10 cellular contexts compared by ENCODE assay signal in genomic region chr3:190504354-190505125, GRCh38. TPM values are rescaled to one million over a fixed set of nuclear protein-coding genes. Genes with fewer than 3 reads are reported as not detected.
DNase-seq lines count a peak whose midpoint lies in the region; ATAC-seq and TF ChIP-seq lines count a peak whose summit lies in the region.
"Had no signal": no experiment of that assay in that cellular context is flagged by ENCODE, and none has a peak within 500 bp of the region (broad histone marks: within the 10 kb centered on the region; RNA-seq: fewer than 3 reads in every experiment).

No MANE protein-coding gene starts in this region.

- intact Hi-C loops in PC-9 (cut with micrococcal nuclease; ENCODE audit: unreplicated experiment), result loop anchor here (5.0 kb wide), 1 partner anchor 37 kb away; no protein-coding TSS in a partner anchor

- H3K9me2 ChIP-seq in SK-N-SH (no peaks in the 10 kb centered on the region), PC-9 (ENCODE audit: insufficient read depth) (no peaks in the 10 kb centered on the region)

- no peaks in the 10 kb centered on the region for H3F3A ChIP-seq in SK-N-SH (replicated peaks; ENCODE audit: insufficient read depth)
- no peaks in the 10 kb centered on the region for H3F3A ChIP-seq in PC-9 (ENCODE audit: insufficient read depth, low read depth)

- no peak for TF ChIP-seq EP300 in SK-N-SH (IDR thresholded peaks at IDR 0.05; ENCODE audit: borderline replicate concordance in 1 of 2, low read depth in 1 of 2, low read length in 1 of 2)

- no peak overlapping the region for H3K4me3 ChIP-seq in SK-N-SH (ENCODE audit: low read depth in 2 of 2, low read length in 1 of 2)
- no peak overlapping the region for H3K4me3 ChIP-seq in PC-9
- H3K4me3 ChIP-seq in fibroblast of the aortic adventitia (ENCODE audit: low read depth, low read length), result no peak overlapping the region

- no peak overlapping the region for H3K4me2 ChIP-seq in SK-N-SH
- no peak overlapping the region for H3K4me2 ChIP-seq in PC-9

- peak; percentile 73 for ATAC-seq in SK-N-SH treated with all-trans-retinoic acid at 6 μM for 48 hours
- ATAC-seq in HG02678 (IDR thresholded peaks at IDR 0.05; ENCODE audit: unreplicated experiment), result no peak
- no peak for ATAC-seq in HG02870 (IDR thresholded peaks at IDR 0.05; ENCODE audit: unreplicated experiment)

- no peak overlapping the region for H3K27ac ChIP-seq in SK-N-SH (ENCODE audit: low read depth in 2 of 2, low read length in 1 of 2)
- no peak overlapping the region for H3K27ac ChIP-seq in PC-9

- DNase-seq in SK-N-SH (no peak), PC-9 (no peak), fibroblast of the aortic adventitia (ENCODE audit: low read depth) (peak; percentile 68), stromal cell of bone marrow (ENCODE audit: low read depth) (peak; percentile 49)
- DNase-seq in activated T-cell treated with anti-CD3 and anti-CD28 coated beads, Interleukin-2, amount 50 U/mL, for 1 hour, result no peak
- DNase-seq: activated naive CD4-positive, alpha-beta T cell; NCI-H2171 had no signal

- TF ChIP-seq RAD21 in SK-N-SH (IDR thresholded peaks at IDR 0.05; ENCODE audit: low read length), result no peak

- H3K9me3 ChIP-seq in SK-N-SH (no peaks in the 10 kb centered on the region), PC-9 (ENCODE audit: insufficient read depth, low read depth) (no peaks in the 10 kb centered on the region)

- H4K20me1 ChIP-seq in SK-N-SH (ENCODE audit: insufficient read depth), result no peaks in the 10 kb centered on the region
- no peaks in the 10 kb centered on the region for H4K20me1 ChIP-seq in PC-9 (ENCODE audit: insufficient read depth)

- H3K27me3 ChIP-seq in SK-N-SH (ENCODE audit: insufficient read depth), result peaks cover 12% of the 10 kb centered on the region; the same call in 1 of the 2 replicates
- no peaks in the 10 kb centered on the region for H3K27me3 ChIP-seq in PC-9 (ENCODE audit: insufficient read depth, low read depth)

- POLR2A ChIA-PET in SK-N-SH (lab: Yijun Ruan, JAX), result no interaction called here
- POLR2A ChIA-PET in PC-9 (lab: Charles Lee; ENCODE audit: unreplicated experiment), result interaction anchor here (0.7 kb wide), 1 partner anchor 1076 kb away, joined by 3 read pairs; no protein-coding TSS in a partner anchor

- H3K79me2 ChIP-seq in SK-N-SH (ENCODE audit: insufficient read depth), result no peaks in the 10 kb centered on the region
- no peaks in the 10 kb centered on the region for H3K79me2 ChIP-seq in PC-9 (ENCODE audit: low read depth)

- TF ChIP-seq CTCF in SK-N-SH (IDR thresholded peaks at IDR 0.05) (no peak), PC-9 (conservative IDR thresholded peaks at IDR 0.05) (0 out of 2 replicates have a peak, but pooled peaks have one; percentile 25), fibroblast of the aortic adventitia (IDR thresholded peaks at IDR 0.05; ENCODE audit: insufficient read depth, low read length) (no peak)

- 7% methylated on average over 4 of the region's 4 CpGs for WGBS in SK-N-SH (ENCODE audit: low lambda C conversion rate)

- H3K9ac ChIP-seq in SK-N-SH, result no peak overlapping the region

- CTCF ChIA-PET in SK-N-SH (lab: Yijun Ruan, JAX), result no interaction called here
- CTCF ChIA-PET in PC-9 (lab: Charles Lee), result no interaction called here

- H2AFZ ChIP-seq in SK-N-SH (ENCODE audit: low read depth), result no peak overlapping the region
- H2AFZ ChIP-seq in PC-9, result no peak overlapping the region

- H3K4me1 ChIP-seq in SK-N-SH (ENCODE audit: control insufficient read depth in 1 of 2, insufficient read depth in 2 of 2, low read depth in 1 of 2, low read length in 1 of 2) (no peaks in the 10 kb centered on the region), PC-9 (replicated peaks; ENCODE audit: insufficient read depth) (no peaks in the 10 kb centered on the region)

- H3K36me3 ChIP-seq in SK-N-SH (replicated peaks in 1 of 2; ENCODE audit: control insufficient read depth in 1 of 2, insufficient read depth in 2 of 2, low read length in 1 of 2) (no peaks in the 10 kb centered on the region), PC-9 (ENCODE audit: low read depth) (no peaks in the 10 kb centered on the region)

- no TSS peak for BruUV-seq in PC-9 (replicated peaks; lab: Mats Ljungman, UMichigan)

TF ChIP-seq in SK-N-SH treated with all-trans-retinoic acid at 6 μM for 48 hours, 23 proteins besides CTCF, POLR2A, EP300 and RAD21:
- TF ChIP-seq ZFP3 (CRISPR knock-in tag; IDR thresholded peaks at IDR 0.05) (no peak), ZNF8 (CRISPR knock-in tag; IDR thresholded peaks at IDR 0.05) (no peak), ZFP30 (CRISPR knock-in tag; IDR thresholded peaks at IDR 0.05) (no peak), TSHZ2 (CRISPR knock-in tag; IDR thresholded peaks at IDR 0.05) (no peak), ZNF565 (CRISPR knock-in tag; conservative IDR thresholded peaks at IDR 0.05; ENCODE audit: low read depth) (no peak)

TF ChIP-seq in SK-N-SH, 30 proteins besides CTCF, POLR2A, EP300 and RAD21:
- TF ChIP-seq PBX3 (IDR thresholded peaks at IDR 0.05) (no peak), POLR2AphosphoS5 (IDR thresholded peaks at IDR 0.05; ENCODE audit: low read depth, low read length) (no peak), USF2 (IDR thresholded peaks at IDR 0.05; ENCODE audit: borderline replicate concordance, low read depth, low read length) (no peak), GABPA (IDR thresholded peaks at IDR 0.05; ENCODE audit: low read depth) (no peak), YY1 (IDR thresholded peaks at IDR 0.05; ENCODE audit: low read depth) (no peak), FOXM1 (IDR thresholded peaks at IDR 0.05; ENCODE audit: low read depth) (no peak), RFX5 (IDR thresholded peaks at IDR 0.05; ENCODE audit: low read length) (no peak)

RNA-seq across cellular contexts. Expression of gene IL1RAP, which starts 9.3 kb away (rescaled TPM):
- 7.6 and 10.8 TPM in 2 replicates for polyA plus RNA-seq in SK-N-SH (2012; rRNA removed)
- polyA plus RNA-seq in SK-N-SH (2012; cell fraction: cytosol; rRNA removed), result 8.2 and 8.7 TPM in 2 replicates
- polyA plus RNA-seq in SK-N-SH (2012; cell fraction: nucleus; rRNA removed), result 3.6 and 10.1 TPM in 2 replicates
- total RNA-seq in PC-9 (2021) (8.4 and 13.3 TPM in 2 replicates), fibroblast of the aortic adventitia (ENCODE audit: low replicate concordance) (8.1 and 14.6 TPM in 2 replicates)

RNA-seq across cellular contexts. Expression of gene TMEM207, which starts 54.8 kb away (rescaled TPM):
- polyA plus RNA-seq in SK-N-SH (2012; rRNA removed), result not detected in 2 replicates
- not detected in 2 replicates for polyA plus RNA-seq in SK-N-SH (2012; cell fraction: cytosol; rRNA removed)
- polyA plus RNA-seq in SK-N-SH (2012; cell fraction: nucleus; rRNA removed), result not detected in 2 replicates
- total RNA-seq in PC-9 (2021) (not detected in 2 replicates), fibroblast of the aortic adventitia (ENCODE audit: low replicate concordance) (not detected in 2 replicates)

Comparison
In these comparisons a context has a peak if more than half of its experiments do, and no peak if none do; other contexts are left out.
1. DNase-seq: peak in fibroblast of the aortic adventitia (single experiment) and stromal cell of bone marrow (single experiment); none in SK-N-SH (single experiment), PC-9 (0 of 2) and activated T-cell treated with anti-CD3 and anti-CD28 coated beads, Interleukin-2, amount 50 U/mL, for 1 hour (single experiment).